In genomic region chr5:82584631-82585030, GRCh38 we compare ENCODE assay signal across 19 cellular contexts.
"Had no signal": no experiment of that assay in that cellular context is flagged by ENCODE, and none has a peak within 500 bp of the region (broad histone marks: within the 10 kb centered on the region; RNA-seq: fewer than 3 reads in every experiment).

No MANE protein-coding gene starts in this region.

- H3K27ac Mint-ChIP-seq: activated B cell treated with CpG ODN at 0.5 μM for 24 hours; activated CD4-positive, alpha-beta T cell treated with anti-CD3 and anti-CD28 coated beads, Interleukin-2, amount 10 ng/mL, durations not matched to agents 24 days and 14 days; activated CD8-positive, alpha-beta T cell treated with anti-CD3 and anti-CD28 coated beads, Interleukin-2, amount 10 ng/mL, durations not matched to agents 7 days and 5 days; activated naive CD8-positive, alpha-beta T cell treated with anti-CD3 and anti-CD28 coated beads for 36 hours; mesothelial cell of epicardium had no signal

- H3K9ac ChIP-seq: parathyroid adenoma had no signal

- H3K4me3 Mint-ChIP-seq: activated B cell treated with CpG ODN at 0.5 μM for 24 hours; activated CD4-positive, alpha-beta T cell treated with anti-CD3 and anti-CD28 coated beads, Interleukin-2, amount 10 ng/mL, durations not matched to agents 24 days and 14 days; activated CD8-positive, alpha-beta T cell treated with anti-CD3 and anti-CD28 coated beads, Interleukin-2, amount 10 ng/mL, durations not matched to agents 7 days and 5 days; activated naive CD8-positive, alpha-beta T cell treated with anti-CD3 and anti-CD28 coated beads for 36 hours; mesothelial cell of epicardium; neural crest cell had no signal

- ATAC-seq: activated CD8-positive, alpha-beta T cell treated with anti-CD3 and anti-CD28 coated beads, Interleukin-2, amount 10 ng/mL, durations not matched to agents 7 days and 5 days; lower lobe of right lung had no signal

- H3K4me2 ChIP-seq: hepatocyte had no signal

- H3K4me1 Mint-ChIP-seq: activated B cell treated with CpG ODN at 0.5 μM for 24 hours; activated CD4-positive, alpha-beta T cell treated with anti-CD3 and anti-CD28 coated beads, Interleukin-2, amount 10 ng/mL, durations not matched to agents 24 days and 14 days; activated naive CD8-positive, alpha-beta T cell treated with anti-CD3 and anti-CD28 coated beads for 36 hours had no signal

- H3K27ac ChIP-seq: hepatocyte, lower lobe of right lung, parathyroid adenoma, sigmoid colon, stomach had no signal

- H3K79me2 ChIP-seq: hepatocyte, parathyroid adenoma had no signal

- H2AFZ ChIP-seq: hepatocyte, parathyroid adenoma had no signal

- H3K27me3 Mint-ChIP-seq: activated B cell treated with CpG ODN at 0.5 μM for 24 hours; activated naive CD8-positive, alpha-beta T cell treated with anti-CD3 and anti-CD28 coated beads for 36 hours had no signal

- H3K27me3 ChIP-seq: dorsolateral prefrontal cortex, hepatocyte, sigmoid colon, stomach had no signal

- H3K36me3 ChIP-seq: lower lobe of right lung, sigmoid colon, stomach had no signal

- H3K36me3 Mint-ChIP-seq: activated naive CD8-positive, alpha-beta T cell treated with anti-CD3 and anti-CD28 coated beads for 36 hours had no signal

- H3K4me3 ChIP-seq: dorsolateral prefrontal cortex, hepatocyte, lower lobe of right lung, sigmoid colon, stomach had no signal

- FAIRE-seq: bronchial epithelial cell, endometrium, urothelium cell line had no signal

- H3K4me1 ChIP-seq: lower lobe of right lung, parathyroid adenoma, sigmoid colon, stomach had no signal

- DNase-seq: activated B cell treated with CpG ODN at 0.5 μM for 24 hours; activated CD4-positive, alpha-beta T cell treated with anti-CD3 and anti-CD28 coated beads, Interleukin-2, amount 10 ng/mL, durations not matched to agents 24 days and 14 days; activated CD8-positive, alpha-beta memory T cell treated with anti-CD3 and anti-CD28 coated beads, Interleukin-2, amount 50 U/mL, for 4 hours; activated CD8-positive, alpha-beta T cell treated with anti-CD3 and anti-CD28 coated beads, Interleukin-2, amount 10 ng/mL, durations not matched to agents 7 days and 5 days; activated gamma-delta T cell treated with Interleukin-2 at 50 U/mL for 16 hours; activated naive CD8-positive, alpha-beta T cell treated with anti-CD3 and anti-CD28 coated beads for 36 hours; lower lobe of right lung; sigmoid colon; stimulated activated CD4-positive, alpha-beta T cell treated with anti-CD3 and anti-CD28 coated beads, Interleukin-1b, Interleukin-23, amount 100 ng/mL, for 48 hours; stomach; SW 1271 had no signal
